ENCODE assay signal across 11 cellular contexts in the genomic region with DNA sequence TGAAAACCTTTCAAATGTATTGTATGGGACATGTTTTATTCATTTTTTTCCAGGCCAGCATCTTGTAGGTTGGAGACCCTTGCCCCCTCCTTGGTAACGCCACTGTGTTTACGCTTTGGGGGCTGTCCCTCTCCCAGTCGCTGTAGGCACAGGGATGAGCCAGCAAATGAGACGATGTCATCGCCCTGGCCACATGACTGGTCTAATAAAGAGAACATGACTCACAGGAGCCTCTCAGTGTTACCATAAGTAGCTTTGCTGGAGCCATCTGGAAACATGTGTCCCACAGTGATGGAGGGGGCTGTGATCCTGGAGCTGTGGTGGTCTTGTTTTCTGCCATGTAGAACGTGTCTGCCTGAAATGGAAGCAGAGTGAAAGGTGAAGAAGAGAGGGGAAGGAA.
DNase-seq lines count a peak whose midpoint lies in the region; ATAC-seq and TF ChIP-seq lines count a peak whose summit lies in the region.
"Had no signal": no experiment of that assay in that cellular context is flagged by ENCODE, and none has a peak within 500 bp of the region (broad histone marks: within the 10 kb centered on the region; RNA-seq: fewer than 3 reads in every experiment).

No MANE protein-coding gene starts in this region.

- no peak overlapping the region for H3K4me3 ChIP-seq in right atrium auricular region
- no peak overlapping the region for H3K4me3 ChIP-seq in aorta (ENCODE audit: low read length in 2 of 2)
- H3K4me3 ChIP-seq: HAP-1 had no signal

- peak overlapping the region; percentile 55 for H3K27ac Mint-ChIP-seq in activated naive CD8-positive, alpha-beta T cell treated with anti-CD3 and anti-CD28 coated beads, Interleukin-2, amount 50 U/mL, for 24 hours

- ATAC-seq in activated naive CD8-positive, alpha-beta T cell treated with anti-CD3 and anti-CD28 coated beads, Interleukin-2, amount 50 U/mL, for 24 hours = peak; percentile 96
- peak; percentile 67 for ATAC-seq in aorta (ENCODE audit: low FRiP score)
- no peak for ATAC-seq in SK-N-SH treated with all-trans-retinoic acid at 6 μM for 48 hours
- no peak for ATAC-seq in left colon
- ATAC-seq: naive thymus-derived CD4-positive, alpha-beta T cell had no signal

- H3K4me1 ChIP-seq in right atrium auricular region (peaks cover 0 to 27% of the 10 kb centered on the region in 2 donors), aorta (ENCODE audit: control insufficient read depth in 1 of 2, insufficient read depth in 2 of 2, low read length in 2 of 2) (peaks cover 0 to 2% of the 10 kb centered on the region in 2 donors)
- H3K4me1 ChIP-seq: HAP-1 had no signal

- H3K27me3 ChIP-seq in right atrium auricular region (no peaks in the 10 kb centered on the region), aorta (ENCODE audit: control insufficient read depth in 1 of 2, insufficient read depth in 2 of 2, low read length in 1 of 2) (no peaks in the 10 kb centered on the region)

- H3K9me3 ChIP-seq in right atrium auricular region = no peaks in the 10 kb centered on the region
- no peaks in the 10 kb centered on the region for H3K9me3 ChIP-seq in aorta (ENCODE audit: control insufficient read depth, low read length)
- H3K9me3 ChIP-seq: HAP-1 had no signal

- H3K27ac ChIP-seq in right atrium auricular region = no peak overlapping the region
- H3K27ac ChIP-seq in aorta (ENCODE audit: low read depth in 1 of 2, low read length in 2 of 2) = no peak overlapping the region

- H3K36me3 ChIP-seq in right atrium auricular region = no peaks in the 10 kb centered on the region
- H3K36me3 ChIP-seq in aorta (ENCODE audit: control insufficient read depth in 1 of 2, insufficient read depth in 2 of 2, low read length in 1 of 2) = no peaks in the 10 kb centered on the region
- H3K36me3 ChIP-seq: HAP-1 had no signal

- H3K27me3 Mint-ChIP-seq in activated naive CD8-positive, alpha-beta T cell treated with anti-CD3 and anti-CD28 coated beads, Interleukin-2, amount 50 U/mL, for 24 hours = peaks cover 2% of the 10 kb centered on the region

- H3K36me3 Mint-ChIP-seq in activated naive CD8-positive, alpha-beta T cell treated with anti-CD3 and anti-CD28 coated beads, Interleukin-2, amount 50 U/mL, for 24 hours (ENCODE audit: low read depth) = no peaks in the 10 kb centered on the region
- H3K36me3 Mint-ChIP-seq: naive thymus-derived CD4-positive, alpha-beta T cell had no signal

- H3K9me3 Mint-ChIP-seq in activated naive CD8-positive, alpha-beta T cell treated with anti-CD3 and anti-CD28 coated beads, Interleukin-2, amount 50 U/mL, for 24 hours = no peaks in the 10 kb centered on the region

- WGBS in aorta, 2 donors = 38 to 43% methylated on average over 6 of the region's 6 CpGs

- no peak overlapping the region for H3K4me3 Mint-ChIP-seq in activated naive CD8-positive, alpha-beta T cell treated with anti-CD3 and anti-CD28 coated beads, Interleukin-2, amount 50 U/mL, for 24 hours

- peaks cover 29% of the 10 kb centered on the region for H3K4me1 Mint-ChIP-seq in activated naive CD8-positive, alpha-beta T cell treated with anti-CD3 and anti-CD28 coated beads, Interleukin-2, amount 50 U/mL, for 24 hours

- DNase-seq in cardiac septum (ENCODE audit: low spot score) = peak; percentile 84
- DNase-seq in right atrium auricular region (ENCODE audit: low spot score) = no peak
- DNase-seq in activated naive CD8-positive, alpha-beta T cell treated with anti-CD3 and anti-CD28 coated beads, Interleukin-2, amount 50 U/mL, for 24 hours = peak; percentile 55
- DNase-seq in myocyte (ENCODE audit: low read depth) = peak; percentile 27
- DNase-seq in aorta = peak; percentile 76 to 81
- DNase-seq in NCI-H526 (lab: John Stamatoyannopoulos, UW) = no peak
- no peak for DNase-seq in left colon
- DNase-seq: Calu3; naive thymus-derived CD4-positive, alpha-beta T cell had no signal

- no peak for TF ChIP-seq CTCF in right atrium auricular region (IDR thresholded peaks at IDR 0.05)

- intact Hi-C loops in cardiac septum (cut with DNase I) (no loop called here), aorta (cut with DNase I) (no loop called here), left colon (cut with DNase I, micrococcal nuclease) (no loop called here)

TF ChIP-seq in SK-N-SH treated with all-trans-retinoic acid at 6 μM for 48 hours, 23 proteins besides CTCF, POLR2A, EP300 and RAD21 (continues in another document):
- TF ChIP-seq TCF4 (CRISPR knock-in tag; IDR thresholded peaks at IDR 0.05; ENCODE audit: borderline replicate concordance) = no peak
- TF ChIP-seq ZNF8 (CRISPR knock-in tag; IDR thresholded peaks at IDR 0.05) = no peak
- TF ChIP-seq RARB (CRISPR knock-in tag; IDR thresholded peaks at IDR 0.05) = no peak
- no peak for TF ChIP-seq ISL1 (CRISPR knock-in tag; IDR thresholded peaks at IDR 0.05)
- no peak for TF ChIP-seq SNAI2 (CRISPR knock-in tag; IDR thresholded peaks at IDR 0.05)
- no peak for TF ChIP-seq ZNF565 (CRISPR knock-in tag; conservative IDR thresholded peaks at IDR 0.05; ENCODE audit: low read depth)
- no peak for TF ChIP-seq ZFP3 (CRISPR knock-in tag; IDR thresholded peaks at IDR 0.05)
- TF ChIP-seq, protein P1, sequence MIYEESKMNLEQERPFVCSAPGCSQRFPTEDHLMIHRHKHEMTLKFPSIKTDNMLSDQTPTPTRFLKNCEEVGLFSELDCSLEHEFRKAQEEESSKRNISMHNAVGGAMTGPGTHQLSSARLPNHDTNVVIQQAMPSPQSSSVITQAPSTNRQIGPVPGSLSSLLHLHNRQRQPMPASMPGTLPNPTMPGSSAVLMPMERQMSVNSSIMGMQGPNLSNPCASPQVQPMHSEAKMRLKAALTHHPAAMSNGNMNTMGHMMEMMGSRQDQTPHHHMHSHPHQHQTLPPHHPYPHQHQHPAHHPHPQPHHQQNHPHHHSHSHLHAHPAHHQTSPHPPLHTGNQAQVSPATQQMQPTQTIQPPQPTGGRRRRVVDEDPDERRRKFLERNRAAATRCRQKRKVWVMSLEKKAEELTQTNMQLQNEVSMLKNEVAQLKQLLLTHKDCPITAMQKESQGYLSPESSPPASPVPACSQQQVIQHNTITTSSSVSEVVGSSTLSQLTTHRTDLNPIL (CRISPR knock-in tag; IDR thresholded peaks at IDR 0.05; ENCODE audit: low read depth) = no peak
- TF ChIP-seq, protein P2, sequence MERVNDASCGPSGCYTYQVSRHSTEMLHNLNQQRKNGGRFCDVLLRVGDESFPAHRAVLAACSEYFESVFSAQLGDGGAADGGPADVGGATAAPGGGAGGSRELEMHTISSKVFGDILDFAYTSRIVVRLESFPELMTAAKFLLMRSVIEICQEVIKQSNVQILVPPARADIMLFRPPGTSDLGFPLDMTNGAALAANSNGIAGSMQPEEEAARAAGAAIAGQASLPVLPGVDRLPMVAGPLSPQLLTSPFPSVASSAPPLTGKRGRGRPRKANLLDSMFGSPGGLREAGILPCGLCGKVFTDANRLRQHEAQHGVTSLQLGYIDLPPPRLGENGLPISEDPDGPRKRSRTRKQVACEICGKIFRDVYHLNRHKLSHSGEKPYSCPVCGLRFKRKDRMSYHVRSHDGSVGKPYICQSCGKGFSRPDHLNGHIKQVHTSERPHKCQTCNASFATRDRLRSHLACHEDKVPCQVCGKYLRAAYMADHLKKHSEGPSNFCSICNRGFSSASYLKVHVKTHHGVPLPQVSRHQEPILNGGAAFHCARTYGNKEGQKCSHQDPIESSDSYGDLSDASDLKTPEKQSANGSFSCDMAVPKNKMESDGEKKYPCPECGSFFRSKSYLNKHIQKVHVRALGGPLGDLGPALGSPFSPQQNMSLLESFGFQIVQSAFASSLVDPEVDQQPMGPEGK (CRISPR knock-in tag; IDR thresholded peaks at IDR 0.05; ENCODE audit: borderline replicate concordance) = no peak
- TF ChIP-seq, protein P3, sequence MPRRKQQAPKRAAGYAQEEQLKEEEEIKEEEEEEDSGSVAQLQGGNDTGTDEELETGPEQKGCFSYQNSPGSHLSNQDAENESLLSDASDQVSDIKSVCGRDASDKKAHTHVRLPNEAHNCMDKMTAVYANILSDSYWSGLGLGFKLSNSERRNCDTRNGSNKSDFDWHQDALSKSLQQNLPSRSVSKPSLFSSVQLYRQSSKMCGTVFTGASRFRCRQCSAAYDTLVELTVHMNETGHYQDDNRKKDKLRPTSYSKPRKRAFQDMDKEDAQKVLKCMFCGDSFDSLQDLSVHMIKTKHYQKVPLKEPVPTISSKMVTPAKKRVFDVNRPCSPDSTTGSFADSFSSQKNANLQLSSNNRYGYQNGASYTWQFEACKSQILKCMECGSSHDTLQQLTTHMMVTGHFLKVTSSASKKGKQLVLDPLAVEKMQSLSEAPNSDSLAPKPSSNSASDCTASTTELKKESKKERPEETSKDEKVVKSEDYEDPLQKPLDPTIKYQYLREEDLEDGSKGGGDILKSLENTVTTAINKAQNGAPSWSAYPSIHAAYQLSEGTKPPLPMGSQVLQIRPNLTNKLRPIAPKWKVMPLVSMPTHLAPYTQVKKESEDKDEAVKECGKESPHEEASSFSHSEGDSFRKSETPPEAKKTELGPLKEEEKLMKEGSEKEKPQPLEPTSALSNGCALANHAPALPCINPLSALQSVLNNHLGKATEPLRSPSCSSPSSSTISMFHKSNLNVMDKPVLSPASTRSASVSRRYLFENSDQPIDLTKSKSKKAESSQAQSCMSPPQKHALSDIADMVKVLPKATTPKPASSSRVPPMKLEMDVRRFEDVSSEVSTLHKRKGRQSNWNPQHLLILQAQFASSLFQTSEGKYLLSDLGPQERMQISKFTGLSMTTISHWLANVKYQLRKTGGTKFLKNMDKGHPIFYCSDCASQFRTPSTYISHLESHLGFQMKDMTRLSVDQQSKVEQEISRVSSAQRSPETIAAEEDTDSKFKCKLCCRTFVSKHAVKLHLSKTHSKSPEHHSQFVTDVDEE (CRISPR knock-in tag; IDR thresholded peaks at IDR 0.05) = no peak
- TF ChIP-seq GLIS3 (CRISPR knock-in tag; IDR thresholded peaks at IDR 0.05) = no peak
- TF ChIP-seq, protein P4, sequence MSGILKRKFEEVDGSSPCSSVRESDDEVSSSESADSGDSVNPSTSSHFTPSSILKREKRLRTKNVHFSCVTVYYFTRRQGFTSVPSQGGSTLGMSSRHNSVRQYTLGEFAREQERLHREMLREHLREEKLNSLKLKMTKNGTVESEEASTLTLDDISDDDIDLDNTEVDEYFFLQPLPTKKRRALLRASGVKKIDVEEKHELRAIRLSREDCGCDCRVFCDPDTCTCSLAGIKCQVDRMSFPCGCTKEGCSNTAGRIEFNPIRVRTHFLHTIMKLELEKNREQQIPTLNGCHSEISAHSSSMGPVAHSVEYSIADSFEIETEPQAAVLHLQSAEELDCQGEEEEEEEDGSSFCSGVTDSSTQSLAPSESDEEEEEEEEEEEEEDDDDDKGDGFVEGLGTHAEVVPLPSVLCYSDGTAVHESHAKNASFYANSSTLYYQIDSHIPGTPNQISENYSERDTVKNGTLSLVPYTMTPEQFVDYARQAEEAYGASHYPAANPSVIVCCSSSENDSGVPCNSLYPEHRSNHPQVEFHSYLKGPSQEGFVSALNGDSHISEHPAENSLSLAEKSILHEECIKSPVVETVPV (CRISPR knock-in tag; IDR thresholded peaks at IDR 0.05) = no peak
- TF ChIP-seq ESRRG (CRISPR knock-in tag; IDR thresholded peaks at IDR 0.05) = no peak
- TF ChIP-seq CSDC2 (CRISPR knock-in tag; IDR thresholded peaks at IDR 0.05) = no peak
- no peak for TF ChIP-seq ARNTL (CRISPR knock-in tag; IDR thresholded peaks at IDR 0.05; ENCODE audit: borderline replicate concordance, low read depth)
- TF ChIP-seq BACH2 (CRISPR knock-in tag; IDR thresholded peaks at IDR 0.05; ENCODE audit: borderline replicate concordance) = no peak

Comparison
In these comparisons a context has a peak if more than half of its experiments do, and no peak if none do; other contexts are left out.
1. DNase-seq: peak in cardiac septum (single experiment), activated naive CD8-positive, alpha-beta T cell treated with anti-CD3 and anti-CD28 coated beads, Interleukin-2, amount 50 U/mL, for 24 hours (single experiment), myocyte (single experiment) and aorta (2 of 2); none in right atrium auricular region (single experiment), NCI-H526 (0 of 2) and left colon (0 of 2).
2. ATAC-seq: peak in activated naive CD8-positive, alpha-beta T cell treated with anti-CD3 and anti-CD28 coated beads, Interleukin-2, amount 50 U/mL, for 24 hours (single experiment) and aorta (single experiment); none in SK-N-SH treated with all-trans-retinoic acid at 6 μM for 48 hours (single experiment) and left colon (single experiment).